Comparison of ENCODE assay signal across 1 cellular context in genomic region chr7:9718071-9718470, GRCh38.
TF ChIP-seq lines count a peak whose summit lies in the region.

No MANE protein-coding gene starts in this region.

TF ChIP-seq in GM23338, 12 proteins besides CTCF, POLR2A, EP300 and RAD21 (continued from another document):
- TF ChIP-seq, protein P1, sequence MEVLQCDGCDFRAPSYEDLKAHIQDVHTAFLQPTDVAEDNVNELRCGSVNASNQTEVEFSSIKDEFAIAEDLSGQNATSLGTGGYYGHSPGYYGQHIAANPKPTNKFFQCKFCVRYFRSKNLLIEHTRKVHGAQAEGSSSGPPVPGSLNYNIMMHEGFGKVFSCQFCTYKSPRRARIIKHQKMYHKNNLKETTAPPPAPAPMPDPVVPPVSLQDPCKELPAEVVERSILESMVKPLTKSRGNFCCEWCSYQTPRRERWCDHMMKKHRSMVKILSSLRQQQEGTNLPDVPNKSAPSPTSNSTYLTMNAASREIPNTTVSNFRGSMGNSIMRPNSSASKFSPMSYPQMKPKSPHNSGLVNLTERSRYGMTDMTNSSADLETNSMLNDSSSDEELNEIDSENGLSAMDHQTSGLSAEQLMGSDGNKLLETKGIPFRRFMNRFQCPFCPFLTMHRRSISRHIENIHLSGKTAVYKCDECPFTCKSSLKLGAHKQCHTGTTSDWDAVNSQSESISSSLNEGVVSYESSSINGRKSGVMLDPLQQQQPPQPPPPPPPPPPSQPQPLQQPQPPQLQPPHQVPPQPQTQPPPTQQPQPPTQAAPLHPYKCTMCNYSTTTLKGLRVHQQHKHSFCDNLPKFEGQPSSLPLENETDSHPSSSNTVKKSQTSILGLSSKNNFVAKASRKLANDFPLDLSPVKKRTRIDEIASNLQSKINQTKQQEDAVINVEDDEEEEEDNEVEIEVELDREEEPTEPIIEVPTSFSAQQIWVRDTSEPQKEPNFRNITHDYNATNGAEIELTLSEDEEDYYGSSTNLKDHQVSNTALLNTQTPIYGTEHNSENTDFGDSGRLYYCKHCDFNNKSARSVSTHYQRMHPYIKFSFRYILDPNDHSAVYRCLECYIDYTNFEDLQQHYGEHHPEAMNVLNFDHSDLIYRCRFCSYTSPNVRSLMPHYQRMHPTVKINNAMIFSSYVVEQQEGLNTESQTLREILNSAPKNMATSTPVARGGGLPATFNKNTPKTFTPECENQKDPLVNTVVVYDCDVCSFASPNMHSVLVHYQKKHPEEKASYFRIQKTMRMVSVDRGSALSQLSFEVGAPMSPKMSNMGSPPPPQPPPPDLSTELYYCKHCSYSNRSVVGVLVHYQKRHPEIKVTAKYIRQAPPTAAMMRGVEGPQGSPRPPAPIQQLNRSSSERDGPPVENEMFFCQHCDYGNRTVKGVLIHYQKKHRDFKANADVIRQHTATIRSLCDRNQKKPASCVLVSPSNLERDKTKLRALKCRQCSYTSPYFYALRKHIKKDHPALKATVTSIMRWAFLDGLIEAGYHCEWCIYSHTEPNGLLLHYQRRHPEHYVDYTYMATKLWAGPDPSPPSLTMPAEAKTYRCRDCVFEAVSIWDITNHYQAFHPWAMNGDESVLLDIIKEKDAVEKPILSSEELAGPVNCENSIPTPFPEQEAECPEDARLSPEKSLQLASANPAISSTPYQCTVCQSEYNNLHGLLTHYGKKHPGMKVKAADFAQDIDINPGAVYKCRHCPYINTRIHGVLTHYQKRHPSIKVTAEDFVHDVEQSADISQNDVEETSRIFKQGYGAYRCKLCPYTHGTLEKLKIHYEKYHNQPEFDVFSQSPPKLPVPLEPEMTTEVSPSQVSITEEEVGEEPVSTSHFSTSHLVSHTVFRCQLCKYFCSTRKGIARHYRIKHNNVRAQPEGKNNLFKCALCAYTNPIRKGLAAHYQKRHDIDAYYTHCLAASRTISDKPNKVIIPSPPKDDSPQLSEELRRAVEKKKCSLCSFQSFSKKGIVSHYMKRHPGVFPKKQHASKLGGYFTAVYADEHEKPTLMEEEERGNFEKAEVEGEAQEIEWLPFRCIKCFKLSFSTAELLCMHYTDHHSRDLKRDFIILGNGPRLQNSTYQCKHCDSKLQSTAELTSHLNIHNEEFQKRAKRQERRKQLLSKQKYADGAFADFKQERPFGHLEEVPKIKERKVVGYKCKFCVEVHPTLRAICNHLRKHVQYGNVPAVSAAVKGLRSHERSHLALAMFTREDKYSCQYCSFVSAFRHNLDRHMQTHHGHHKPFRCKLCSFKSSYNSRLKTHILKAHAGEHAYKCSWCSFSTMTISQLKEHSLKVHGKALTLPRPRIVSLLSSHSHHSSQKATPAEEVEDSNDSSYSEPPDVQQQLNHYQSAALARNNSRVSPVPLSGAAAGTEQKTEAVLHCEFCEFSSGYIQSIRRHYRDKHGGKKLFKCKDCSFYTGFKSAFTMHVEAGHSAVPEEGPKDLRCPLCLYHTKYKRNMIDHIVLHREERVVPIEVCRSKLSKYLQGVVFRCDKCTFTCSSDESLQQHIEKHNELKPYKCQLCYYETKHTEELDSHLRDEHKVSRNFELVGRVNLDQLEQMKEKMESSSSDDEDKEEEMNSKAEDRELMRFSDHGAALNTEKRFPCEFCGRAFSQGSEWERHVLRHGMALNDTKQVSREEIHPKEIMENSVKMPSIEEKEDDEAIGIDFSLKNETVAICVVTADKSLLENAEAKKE (CRISPR knock-in tag; IDR thresholded peaks at IDR 0.05) = no peak
- no peak for TF ChIP-seq EZH2phosphoT487 (IDR thresholded peaks at IDR 0.05; ENCODE audit: unreplicated experiment)
- TF ChIP-seq ZNF114 (CRISPR knock-in tag; IDR thresholded peaks at IDR 0.05) = no peak
- no peak for TF ChIP-seq CREB1 (CRISPR knock-in tag; IDR thresholded peaks at IDR 0.05; ENCODE audit: low read depth)
- TF ChIP-seq POLR2AphosphoS5 (IDR thresholded peaks at IDR 0.05; ENCODE audit: low read depth) = no peak
- no peak for TF ChIP-seq ZNF331 (CRISPR knock-in tag; IDR thresholded peaks at IDR 0.05; ENCODE audit: low read depth)
- TF ChIP-seq EZH2 (IDR thresholded peaks at IDR 0.05; ENCODE audit: low read depth, unreplicated experiment) = no peak
- no peak for TF ChIP-seq STAT1 (IDR thresholded peaks at IDR 0.05; ENCODE audit: unreplicated experiment)
- no peak for TF ChIP-seq NANOG (IDR thresholded peaks at IDR 0.05; ENCODE audit: borderline replicate concordance)
- TF ChIP-seq JUNB (IDR thresholded peaks at IDR 0.05; ENCODE audit: unreplicated experiment) = no peak
